Comparison of ENCODE assay signal across 8 cellular contexts in the genomic region with DNA sequence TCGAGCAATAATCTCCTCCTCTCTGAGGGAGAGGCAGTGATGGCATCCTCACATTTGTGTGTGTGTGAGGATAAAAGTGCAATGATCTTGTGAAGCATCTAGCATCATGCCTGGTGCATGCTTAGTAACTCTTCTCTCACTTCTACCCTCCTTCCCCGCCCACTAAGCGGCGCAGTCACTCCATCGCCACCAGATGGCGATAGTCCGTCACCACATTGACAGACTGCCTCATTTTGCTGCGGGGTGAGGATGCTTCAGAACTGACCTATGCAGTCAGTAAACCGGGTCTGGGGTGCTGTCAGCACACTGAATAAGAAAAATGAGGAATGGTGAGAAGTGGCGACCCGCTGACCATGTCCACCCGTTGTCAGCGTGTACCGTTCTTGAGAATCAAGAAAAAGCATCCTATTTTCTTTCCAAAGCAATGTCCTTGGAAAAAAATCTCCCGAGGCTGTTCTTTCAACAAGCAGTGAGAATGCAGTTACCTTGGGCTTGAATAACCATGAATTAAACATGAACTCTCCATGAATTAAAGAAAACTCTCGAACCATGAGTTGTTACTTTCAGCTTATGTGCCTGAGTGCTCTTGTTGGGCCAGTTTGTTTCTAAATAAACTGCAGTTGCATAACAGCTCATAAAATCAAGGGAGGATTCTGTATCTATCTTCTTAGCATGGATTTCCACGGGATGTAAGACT. TPM values are rescaled to one million over a fixed set of nuclear protein-coding genes. Genes with fewer than 3 reads are reported as not detected.
DNase-seq lines count a peak whose midpoint lies in the region; ATAC-seq, FAIRE-seq and TF ChIP-seq lines count a peak whose summit lies in the region.

No MANE protein-coding gene starts in this region.

- ATAC-seq in GM18867 (IDR thresholded peaks at IDR 0.05; ENCODE audit: unreplicated experiment) (peak; percentile 96), HG03066 (IDR thresholded peaks at IDR 0.05; ENCODE audit: low read depth, unreplicated experiment) (peak; percentile 83)

- DNase-seq in AG08395 (ENCODE audit: low spot score) (peak; percentile 89), NCI-H2227 (lab: John Stamatoyannopoulos, UW; ENCODE audit: unreplicated experiment) (peak; percentile 87), cardiac fibroblast (ENCODE audit: low read depth in 2 of 2) (peak; percentile 83), keratinocyte (ENCODE audit: low read depth, low spot score) (peak; percentile 9)
- DNase-seq in activated CD4-positive, CD25-positive, alpha-beta regulatory T cell treated with anti-CD3 and anti-CD28 coated beads, Interleukin-2, amount 50 U/mL, for 16 hours (ENCODE audit: low read depth, low spot score), result peak; percentile 53
- DNase-seq in stimulated activated CD4-positive, alpha-beta T cell treated with anti-CD3 and anti-CD28 coated beads, Interleukin-1b, Interleukin-23, amount 100 ng/mL, for 4 hours (ENCODE audit: low read depth in 2 of 2), result peak; percentile 58 to 61

- no peaks in the 10 kb centered on the region for H3K79me2 ChIP-seq in keratinocyte (ENCODE audit: control insufficient read depth, insufficient read depth, low read length)

- TF ChIP-seq CTCF in cardiac fibroblast (IDR thresholded peaks at IDR 0.05; ENCODE audit: low read depth, low read length) (peak; percentile 99), keratinocyte (optimal IDR thresholded peaks at IDR 0.05 in 1 of 3, IDR thresholded peaks at IDR 0.05 in 1 of 3, conservative IDR thresholded peaks at IDR 0.05 in 1 of 3; ENCODE audit: extremely low read depth in 1 of 3, insufficient read depth in 2 of 3, low read length in 3 of 3) (peak; percentile 94 to 100 (median 98))

- FAIRE-seq in keratinocyte (lab: Jason Lieb, UNC), result peak; percentile 85

- peaks cover 13% of the 10 kb centered on the region for H3K27me3 ChIP-seq in keratinocyte (ENCODE audit: control insufficient read depth, extremely low read depth, insufficient read depth, low read length)

- H3K9me3 ChIP-seq in keratinocyte (ENCODE audit: control insufficient read depth, low read depth, low read length), result no peaks in the 10 kb centered on the region

- H2AFZ ChIP-seq in keratinocyte (ENCODE audit: control insufficient read depth, low read length), result no peak overlapping the region

- peak overlapping the region; percentile 2 for H3K4me2 ChIP-seq in keratinocyte (ENCODE audit: control insufficient read depth, extremely low read depth, insufficient read depth, low read depth, low read length)

- no peaks in the 10 kb centered on the region for H3K36me3 ChIP-seq in keratinocyte (ENCODE audit: control insufficient read depth in 2 of 2, extremely low read depth in 1 of 2, insufficient read depth in 2 of 2, low read length in 2 of 2)

- H3K9me1 ChIP-seq in keratinocyte (ENCODE audit: control insufficient read depth, extremely low read depth, insufficient read depth, low read length), result no peaks in the 10 kb centered on the region

- peaks cover 4% of the 10 kb centered on the region for H3K4me1 ChIP-seq in keratinocyte (ENCODE audit: control insufficient read depth, extremely low read depth, insufficient read depth, low read length)

- H4K20me1 ChIP-seq in keratinocyte (ENCODE audit: control insufficient read depth, extremely low read depth, insufficient read depth, low read length), result no peaks in the 10 kb centered on the region

- no peak overlapping the region for H3K27ac ChIP-seq in keratinocyte (ENCODE audit: control insufficient read depth, insufficient read depth, low read length)

- dilution Hi-C loops in keratinocyte (cut with MboI; ENCODE audit: extremely low pct_ligation_motif_present, low sequenced_read_pairs), result no loop called here

- H3K9ac ChIP-seq in keratinocyte (ENCODE audit: control insufficient read depth, extremely low read depth, insufficient read depth, low read length), result no peak overlapping the region

- no peak overlapping the region for H3K4me3 ChIP-seq in cardiac fibroblast (replicated peaks in 1 of 2; ENCODE audit: low read depth in 2 of 2, low read length in 2 of 2)
- H3K4me3 ChIP-seq in keratinocyte (ENCODE audit: control insufficient read depth in 2 of 3, extremely low read depth in 1 of 3, insufficient read depth in 2 of 3, low read depth in 1 of 3, low read length in 3 of 3), result no peak overlapping the region

RNA-seq across cellular contexts. Expression of a gene that starts 37.3 kb away (rescaled TPM):
- polyA plus RNA-seq in keratinocyte, result 12.4 to 16.3 TPM (median 14.4 TPM) in 3 replicates
- 1.5 TPM for polyA plus RNA-seq in keratinocyte (2011; ENCODE audit: low read depth)
- polyA plus RNA-seq in keratinocyte (2011; cell fraction: cytosol; rRNA removed), result 9.3 and 11.4 TPM in 2 replicates
- 12.7 and 14.5 TPM in 2 replicates for polyA plus RNA-seq in keratinocyte (2011; cell fraction: nucleus; rRNA removed)
- polyA plus RNA-seq in keratinocyte (2012; ENCODE audit: low replicate concordance), result 6.9 and 16.0 TPM in 2 replicates
- polyA minus RNA-seq in keratinocyte, result 8.2 to 18.4 TPM (median 12.3 TPM) in 3 replicates
- 8.1 TPM for polyA minus RNA-seq in keratinocyte (2011; cell fraction: cytosol; rRNA and poly(A)+ RNA removed)
- polyA minus RNA-seq in keratinocyte (2011; cell fraction: nucleus; rRNA and poly(A)+ RNA removed), result 5.5 and 6.4 TPM in 2 replicates

Comparison
In these comparisons a context has a peak if more than half of its experiments do, and no peak if none do; other contexts are left out.
1. DNase-seq: peak in every context shown above with its lines; median percentile 89 in AG08395; 87 in NCI-H2227; 83 in cardiac fibroblast; 60 in stimulated activated CD4-positive, alpha-beta T cell treated with anti-CD3 and anti-CD28 coated beads, Interleukin-1b, Interleukin-23, amount 100 ng/mL, for 4 hours; 53 in activated CD4-positive, CD25-positive, alpha-beta regulatory T cell treated with anti-CD3 and anti-CD28 coated beads, Interleukin-2, amount 50 U/mL, for 16 hours; 9 in keratinocyte.